Comparison of ENCODE assay signal across 24 cellular contexts in genomic region chr3:244041-244440, GRCh38. TPM values are rescaled to one million over a fixed set of nuclear protein-coding genes. Genes with fewer than 3 reads are reported as not detected.
"Had no signal": no experiment of that assay in that cellular context is flagged by ENCODE, and none has a peak within 500 bp of the region (broad histone marks: within the 10 kb centered on the region; RNA-seq: fewer than 3 reads in every experiment).

No MANE protein-coding gene starts in this region.

- H3K4me3 Mint-ChIP-seq: activated B cell treated with CpG ODN at 0.5 μM for 24 hours; activated CD8-positive, alpha-beta T cell treated with anti-CD3 and anti-CD28 coated beads for 36 hours; activated T-cell treated with anti-CD3 and anti-CD28 coated beads, Interleukin-2, amount 50 U/mL, for 72 hours; memory B cell; naive thymus-derived CD8-positive, alpha-beta T cell; stimulated activated naive B cell treated with anti-CD40 and anti-IgM and Interleukin-4, amounts not matched to agents 10 μg/mL and 1 μg/mL and 100 μg/mL, for 72 hours had no signal

- H3K4me3 ChIP-seq: cardiac muscle cell, hepatocyte, skin epidermis, thyroid gland had no signal

- H3K36me3 Mint-ChIP-seq: activated naive CD4-positive, alpha-beta T cell treated with anti-CD3 and anti-CD28 coated beads, Interleukin-2, amount 50 U/mL, for 72 hours; naive thymus-derived CD8-positive, alpha-beta T cell; stimulated activated naive B cell treated with anti-CD40 and anti-IgM and Interleukin-4, amounts not matched to agents 10 μg/mL and 1 μg/mL and 100 μg/mL, for 72 hours had no signal

- ATAC-seq: activated CD8-positive, alpha-beta T cell treated with anti-CD3 and anti-CD28 coated beads for 36 hours; activated naive CD4-positive, alpha-beta T cell treated with anti-CD3 and anti-CD28 coated beads, Interleukin-2, amount 50 U/mL, for 72 hours; activated T-cell treated with anti-CD3 and anti-CD28 coated beads, Interleukin-2, amount 50 U/mL, for 72 hours; naive thymus-derived CD8-positive, alpha-beta T cell; stimulated activated naive B cell treated with anti-CD40 and anti-IgM and Interleukin-4, amounts not matched to agents 10 μg/mL and 1 μg/mL and 100 μg/mL, for 72 hours had no signal

- H3K4me1 ChIP-seq: thyroid gland had no signal

- H3K9me3 Mint-ChIP-seq: activated B cell treated with CpG ODN at 0.5 μM for 24 hours; stimulated activated naive B cell treated with anti-CD40 and anti-IgM and Interleukin-4, amounts not matched to agents 10 μg/mL and 1 μg/mL and 100 μg/mL, for 72 hours had no signal

- H3K9me3 ChIP-seq: neutrophil, thyroid gland had no signal

- H3K27ac ChIP-seq: cardiac muscle cell, hepatocyte, neutrophil, skin epidermis, thyroid gland had no signal

- H3K27me3 ChIP-seq: cardiac muscle cell, hepatocyte, neutrophil, thyroid gland had no signal

- H3K27ac Mint-ChIP-seq: activated B cell treated with CpG ODN at 0.5 μM for 24 hours; activated CD8-positive, alpha-beta T cell treated with anti-CD3 and anti-CD28 coated beads for 36 hours; activated naive CD4-positive, alpha-beta T cell treated with anti-CD3 and anti-CD28 coated beads, Interleukin-2, amount 50 U/mL, for 72 hours; activated T-cell treated with anti-CD3 and anti-CD28 coated beads, Interleukin-2, amount 50 U/mL, for 72 hours; memory B cell; naive thymus-derived CD8-positive, alpha-beta T cell; stimulated activated naive B cell treated with anti-CD40 and anti-IgM and Interleukin-4, amounts not matched to agents 10 μg/mL and 1 μg/mL and 100 μg/mL, for 72 hours had no signal

- H3K36me3 ChIP-seq: cardiac muscle cell, neutrophil, thyroid gland had no signal

- DNase-seq: activated B cell treated with CpG ODN at 0.5 μM for 24 hours; activated CD4-positive, alpha-beta T cell treated with anti-CD3 and anti-CD28 coated beads for 48 hours; activated CD8-positive, alpha-beta memory T cell treated with anti-CD3 and anti-CD28 coated beads, Interleukin-2, amount 50 U/mL, for 48 hours; activated CD8-positive, alpha-beta T cell treated with anti-CD3 and anti-CD28 coated beads for 36 hours; activated gamma-delta T cell; activated T-cell treated with anti-CD3 and anti-CD28 coated beads, Interleukin-2, amount 50 U/mL, for 72 hours; amniotic stem cell; kidney; left ventricle myocardium superior; naive thymus-derived CD8-positive, alpha-beta T cell; posterior cingulate gyrus; stimulated activated CD4-positive, alpha-beta T cell treated with anti-CD3 and anti-CD28 coated beads, Interleukin-15, amount 100 ng/mL, for 24 hours; stimulated activated CD4-positive, alpha-beta T cell treated with anti-CD3 and anti-CD28 coated beads, Interleukin-4, amount 100 ng/mL, for 1 hour; stimulated activated naive B cell treated with anti-CD40 and anti-IgM and Interleukin-4, amounts not matched to agents 10 μg/mL and 1 μg/mL and 100 μg/mL, for 72 hours; T-helper 1 cell; thyroid gland had no signal

- H3K27me3 Mint-ChIP-seq: activated B cell treated with CpG ODN at 0.5 μM for 24 hours; activated CD8-positive, alpha-beta T cell treated with anti-CD3 and anti-CD28 coated beads for 36 hours; memory B cell; stimulated activated naive B cell treated with anti-CD40 and anti-IgM and Interleukin-4, amounts not matched to agents 10 μg/mL and 1 μg/mL and 100 μg/mL, for 72 hours had no signal

RNA-seq across cellular contexts. Expression of gene CHL1, which starts 47.5 kb away (rescaled TPM):
- total RNA-seq: activated CD8-positive, alpha-beta T cell treated with anti-CD3 and anti-CD28 coated beads for 36 hours; activated naive CD4-positive, alpha-beta T cell treated with anti-CD3 and anti-CD28 coated beads, Interleukin-2, amount 50 U/mL, for 72 hours; activated T-cell treated with anti-CD3 and anti-CD28 coated beads, Interleukin-2, amount 50 U/mL, for 72 hours; fibroblast of villous mesenchyme; glomerular endothelial cell had no signal
